25 cellular contexts compared by ENCODE assay signal in genomic region chr6:106136845-106137244, GRCh38.
"Had no signal": no experiment of that assay in that cellular context is flagged by ENCODE, and none has a peak within 500 bp of the region (broad histone marks: within the 10 kb centered on the region; RNA-seq: fewer than 3 reads in every experiment).

No MANE protein-coding gene starts in this region.

- DNase-seq: colonic mucosa; cortex of kidney; dermis blood vessel endothelial cell; dorsolateral prefrontal cortex; effector CD4-positive, alpha-beta T cell; effector CD8-positive, alpha-beta T cell; effector memory CD4-positive, alpha-beta T cell; effector memory CD8-positive, alpha-beta T cell; endodermal cell; erythroblast; esophagus squamous epithelium; foreskin fibroblast; foreskin keratinocyte; foreskin melanocyte; gastrocnemius medialis; glutamatergic neuron; head of caudate nucleus; heart left ventricle; heart right ventricle had no signal

- H3K4me1 ChIP-seq: colonic mucosa, esophagus muscularis mucosa, gastroesophageal sphincter had no signal

- H3K9me3 ChIP-seq: colonic mucosa, esophagus muscularis mucosa, esophagus squamous epithelium, gastrocnemius medialis, gastroesophageal sphincter, heart left ventricle, heart right ventricle had no signal

- H3K27me3 Mint-ChIP-seq: dendritic cell treated with granulocyte-macrophage colony-stimulating factor and Interleukin-4, amounts not matched to agents 40 ng/mL and 50 ng/mL, for 4 days; effector memory CD8-positive, alpha-beta T cell had no signal

- H3K4me3 ChIP-seq: colonic mucosa, coronary artery, dorsolateral prefrontal cortex, esophagus muscularis mucosa, esophagus squamous epithelium, gastrocnemius medialis, gastroesophageal sphincter, heart left ventricle, heart right ventricle had no signal

- H3K9me3 Mint-ChIP-seq: dendritic cell treated with granulocyte-macrophage colony-stimulating factor and Interleukin-4, amounts not matched to agents 40 ng/mL and 50 ng/mL, for 4 days; effector memory CD8-positive, alpha-beta T cell; endodermal cell had no signal

- H3K27me3 ChIP-seq: colonic mucosa, dorsolateral prefrontal cortex, esophagus muscularis mucosa, esophagus squamous epithelium, foreskin keratinocyte, gastrocnemius medialis, gastroesophageal sphincter, heart left ventricle had no signal

- H3K27ac Mint-ChIP-seq: dendritic cell treated with granulocyte-macrophage colony-stimulating factor and Interleukin-4, amounts not matched to agents 40 ng/mL and 50 ng/mL, for 4 days; effector memory CD8-positive, alpha-beta T cell; endodermal cell had no signal

- H3K27ac ChIP-seq: colonic mucosa, coronary artery, dorsolateral prefrontal cortex, epithelial cell of prostate, esophagus muscularis mucosa, esophagus squamous epithelium, foreskin keratinocyte, gastrocnemius medialis, gastroesophageal sphincter, heart left ventricle, heart right ventricle had no signal

- H3K36me3 ChIP-seq: colonic mucosa, esophagus muscularis mucosa, esophagus squamous epithelium, gastrocnemius medialis, gastroesophageal sphincter, heart left ventricle, heart right ventricle had no signal

- ATAC-seq: effector memory CD8-positive, alpha-beta T cell; esophagus mucosa; foreskin keratinocyte; gastrocnemius medialis; gastroesophageal sphincter; heart left ventricle; heart right ventricle had no signal

- H3K4me3 Mint-ChIP-seq: dendritic cell treated with granulocyte-macrophage colony-stimulating factor and Interleukin-4, amounts not matched to agents 40 ng/mL and 50 ng/mL, for 4 days; effector memory CD8-positive, alpha-beta T cell; endodermal cell had no signal
